Comparison of ENCODE assay signal across 10 cellular contexts in genomic region chr5:6154216-6154615, GRCh38.
"Had no signal": no experiment of that assay in that cellular context is flagged by ENCODE, and none has a peak within 500 bp of the region (broad histone marks: within the 10 kb centered on the region; RNA-seq: fewer than 3 reads in every experiment).

No MANE protein-coding gene starts in this region.

- FAIRE-seq: H1, H54 had no signal

- H3K27ac ChIP-seq: HL-60, KMS-11 had no signal

- H3K4me3 ChIP-seq: GM23338 had no signal

- H3K9ac ChIP-seq: KMS-11 had no signal

- DNase-seq: H9, HCEC 1CT, HFFc6, IMR-90, KBM-7 had no signal

- H2AFZ ChIP-seq: GM23338 had no signal

- ATAC-seq: GM23338 had no signal

- H3K4me2 ChIP-seq: GM23338, KMS-11 had no signal
